Comparison of ENCODE assay signal across 17 cellular contexts in genomic region chr15:85926834-85927233, GRCh38.
"Had no signal": no experiment of that assay in that cellular context is flagged by ENCODE, and none has a peak within 500 bp of the region (broad histone marks: within the 10 kb centered on the region; RNA-seq: fewer than 3 reads in every experiment).

No MANE protein-coding gene starts in this region.

- H3K9me3 Mint-ChIP-seq: mesothelial cell of epicardium, naive B cell had no signal

- H3K9me3 ChIP-seq: esophagus muscularis mucosa, gastroesophageal sphincter, heart left ventricle, left lung, lower lobe of right lung, mucosa of descending colon had no signal

- H3K4me3 Mint-ChIP-seq: mesothelial cell of epicardium, naive B cell had no signal

- H3K27ac ChIP-seq: coronary artery, esophagus muscularis mucosa, foreskin keratinocyte, gastroesophageal sphincter, heart left ventricle, hepatocyte, left lung, lower lobe of right lung had no signal

- H3K4me3 ChIP-seq: coronary artery, esophagus muscularis mucosa, gastroesophageal sphincter, heart left ventricle, hepatocyte, left lung, lower lobe of right lung, mucosa of descending colon had no signal

- H3K27ac Mint-ChIP-seq: mesothelial cell of epicardium, naive B cell had no signal

- H3K4me1 Mint-ChIP-seq: mesothelial cell of epicardium, naive B cell had no signal

- H3K36me3 Mint-ChIP-seq: mesothelial cell of epicardium, naive B cell had no signal

- ATAC-seq: foreskin keratinocyte, gastroesophageal sphincter, heart left ventricle, left cardiac atrium, left lung, left ventricle myocardium superior, lower lobe of right lung, mucosa of descending colon had no signal

- DNase-seq: dermis blood vessel endothelial cell; effector CD8-positive, alpha-beta T cell; foreskin keratinocyte; heart left ventricle; hypothalamus; left cardiac atrium; left lung; left ventricle myocardium superior; lower lobe of right lung; mesenchymal stem cell; mucosa of descending colon; naive B cell had no signal

- H3K27me3 ChIP-seq: esophagus muscularis mucosa, foreskin keratinocyte, hepatocyte, left lung had no signal
